Comparison of ENCODE assay signal across 7 cellular contexts in the genomic region with DNA sequence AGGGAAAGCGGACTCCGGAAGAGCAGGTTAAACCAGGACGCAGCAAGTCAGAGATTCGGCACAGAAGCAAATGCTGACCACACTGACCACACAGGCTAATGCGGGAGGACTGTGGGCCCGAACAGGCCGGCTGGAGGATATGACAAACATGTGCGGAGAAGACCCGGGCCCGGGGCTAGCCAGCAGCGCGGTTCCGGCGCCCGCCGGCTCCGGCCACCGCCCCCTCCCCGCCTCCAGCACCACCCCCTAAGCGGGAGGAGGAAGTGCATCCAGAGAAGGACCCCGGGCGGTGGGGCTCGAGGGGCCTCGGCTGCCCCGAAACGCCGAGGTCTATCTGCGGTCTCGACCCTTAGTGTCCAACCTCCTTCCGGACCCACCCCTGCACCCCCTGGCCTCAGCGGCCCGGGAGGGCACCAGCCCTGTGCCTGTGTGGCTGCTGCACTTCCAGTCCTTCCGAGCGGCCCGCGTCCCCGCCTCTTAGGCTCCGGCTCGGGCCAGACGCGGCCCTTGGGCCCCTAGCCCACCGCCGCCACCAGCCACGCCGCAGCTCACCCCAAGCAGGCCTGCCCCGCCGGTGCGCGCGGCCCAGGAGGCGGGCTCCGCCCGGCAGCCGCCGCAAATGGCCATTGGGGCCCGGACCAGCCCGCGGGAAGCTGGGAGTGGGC. TPM values are rescaled to one million over a fixed set of nuclear protein-coding genes. Genes with fewer than 3 reads are reported as not detected.
DNase-seq lines count a peak whose midpoint lies in the region; ATAC-seq and TF ChIP-seq lines count a peak whose summit lies in the region.

No MANE protein-coding gene starts in this region.

- TF ChIP-seq CTCF in HFF-Myc (IDR thresholded peaks at IDR 0.05; ENCODE audit: low read depth, low read length, missing control alignments): no peak
- TF ChIP-seq CTCF in lung (IDR thresholded peaks at IDR 0.05; ENCODE audit: control extremely low read depth, extremely low read depth): no peak

- peak; percentile 53 for ATAC-seq in lung (ENCODE audit: insufficient read depth, low FRiP score)

- H3K4me3 ChIP-seq in HFF-Myc (replicated peaks; ENCODE audit: low read depth, low read length) (peak overlapping the region; percentile 88), ectodermal cell (ENCODE audit: insufficient read depth, low read depth, low read length) (peak overlapping the region; percentile 76), lung (peak overlapping the region; percentile 88)

- no peaks in the 10 kb centered on the region for H3K27me3 ChIP-seq in ectodermal cell (ENCODE audit: control insufficient read depth, insufficient read depth, low read length, poor library complexity, severe bottlenecking)
- no peaks in the 10 kb centered on the region for H3K27me3 ChIP-seq in lung (ENCODE audit: control insufficient read depth, insufficient read depth)

- DNase-seq in HFF-Myc (ENCODE audit: extremely low read depth, low read depth) (peak; percentile 20), NCI-H1092 treated with DMSO at 0.1 percent for 48 hours (lab: John Stamatoyannopoulos, UW) (peak; percentile 75), lung (ENCODE audit: low spot score) (peak; percentile 53)
- peak; percentile 11 for DNase-seq in activated CD4-positive, alpha-beta T cell treated with anti-CD3 and anti-CD28 coated beads, Interleukin-2, amount 50 U/mL, for 1 hour
- peak; percentile 43 to 45 for DNase-seq in stimulated activated CD8-positive, alpha-beta memory T cell treated with anti-CD3 and anti-CD28 coated beads, Interleukin-15, amount 100 ng/mL, for 48 hours (ENCODE audit: low read depth in 2 of 2)

- H3K4me1 ChIP-seq in ectodermal cell (ENCODE audit: control insufficient read depth, insufficient read depth, low read length): peaks cover 14% of the 10 kb centered on the region
- peaks cover 0 to 2% of the 10 kb centered on the region in 2 donors for H3K4me1 ChIP-seq in lung (ENCODE audit: control insufficient read depth in 2 of 2, insufficient read depth in 2 of 2, low read length in 2 of 2)

- 0% methylated on average over 58 of the region's 58 CpGs for WGBS in ectodermal cell, 2 experiments
- WGBS in lung, 2 donors: 0 to 1% methylated on average over 54 to 58 of the region's 58 CpGs

- H3K9me3 ChIP-seq in ectodermal cell (ENCODE audit: control insufficient read depth, low read length): no peaks in the 10 kb centered on the region
- H3K9me3 ChIP-seq in lung (ENCODE audit: control insufficient read depth in 2 of 2, insufficient read depth in 1 of 2, low read length in 1 of 2): no peaks in the 10 kb centered on the region

- H3K36me3 ChIP-seq in ectodermal cell (ENCODE audit: control insufficient read depth, insufficient read depth, low read length) (no peaks in the 10 kb centered on the region), lung (ENCODE audit: control insufficient read depth in 2 of 2, insufficient read depth in 2 of 2, low read length in 2 of 2) (no peaks in the 10 kb centered on the region)

- H3K27ac ChIP-seq in ectodermal cell (ENCODE audit: insufficient read depth, low read depth, low read length, poor library complexity, severe bottlenecking) (peak overlapping the region; percentile 86), lung (ENCODE audit: low read depth in 1 of 2, low read length in 1 of 2) (peak overlapping the region; percentile 86 to 92)

- TF ChIP-seq POLR2A in GM15510 (IDR thresholded peaks at IDR 0.05; ENCODE audit: borderline replicate concordance, extremely low read depth, insufficient read length): peak; percentile 68

RNA-seq across cellular contexts. Expression of a gene that starts 2.1 kb away (rescaled TPM):
- 67.8 TPM for polyA plus RNA-seq in ectodermal cell (2013, experiment 1 of 4)
- 57.2 TPM for polyA plus RNA-seq in ectodermal cell (2013, experiment 2 of 4)
- 48.5 TPM for polyA plus RNA-seq in ectodermal cell (2013, experiment 3 of 4)
- 49.6 TPM for polyA plus RNA-seq in ectodermal cell (2013, experiment 4 of 4)
- total RNA-seq in lung: 10 to 100 TPM in 1 of 2 donors, 1 to 10 TPM in 1; 8.0 to 17.4 TPM
- 10 to 100 TPM in 1 of 2 donors, 1 to 10 TPM in 1; 5.5 to 21.1 TPM for polyA plus RNA-seq in lung

Comparison
In these comparisons a context has a peak if more than half of its experiments do, and no peak if none do; other contexts are left out.
1. Peak in every context shown above with its lines: DNase-seq, ATAC-seq, H3K4me3 ChIP-seq and H3K27ac ChIP-seq.
2. DNase-seq: peak in every context shown above with its lines; median percentile 75 in NCI-H1092 treated with DMSO at 0.1 percent for 48 hours; 53 in lung; 44 in stimulated activated CD8-positive, alpha-beta memory T cell treated with anti-CD3 and anti-CD28 coated beads, Interleukin-15, amount 100 ng/mL, for 48 hours; 20 in HFF-Myc; 11 in activated CD4-positive, alpha-beta T cell treated with anti-CD3 and anti-CD28 coated beads, Interleukin-2, amount 50 U/mL, for 1 hour.